In genomic region chr4:115956054-115956796, GRCh38 we compare ENCODE assay signal across 1 cellular context.
TF ChIP-seq lines count a peak whose summit lies in the region.

No MANE protein-coding gene starts in this region.

TF ChIP-seq in GM12878, 131 proteins besides CTCF, POLR2A, EP300 and RAD21 (continued from another document):
- TF ChIP-seq YBX1 (IDR thresholded peaks at IDR 0.05) = 0 out of 2 replicates have a peak, but pooled peaks have one; percentile 6
- TF ChIP-seq NBN (IDR thresholded peaks at IDR 0.05) = peak; percentile 67; the same call in 1 of the 2 replicates
- 0 out of 2 replicates have a peak, but pooled peaks have one; percentile 50 for TF ChIP-seq DPF2 (IDR thresholded peaks at IDR 0.05)
TF ChIP-seq in GM12878: peak in this region for 18; not testable (repeated sequence) for 113.
